ENCODE assay signal across 17 cellular contexts in the genomic region with DNA sequence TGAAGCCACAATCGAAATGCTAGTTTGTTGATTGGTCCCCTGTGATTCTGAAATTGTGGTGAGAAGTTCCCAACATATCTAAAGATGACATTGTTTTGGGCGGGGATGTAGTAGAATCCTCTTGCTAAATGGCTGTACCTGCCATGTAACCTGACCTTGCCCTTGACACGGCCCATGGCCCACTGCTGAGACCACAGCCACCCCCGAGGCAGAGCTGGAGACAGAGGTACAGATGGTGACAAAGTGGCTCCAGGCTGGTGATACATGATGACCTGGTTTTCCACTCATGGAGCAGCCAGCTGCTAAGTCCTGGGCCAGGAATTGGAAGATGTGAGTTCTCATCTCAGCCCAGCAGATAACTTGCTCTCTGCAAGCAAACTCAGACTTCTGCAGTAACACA.
"Had no signal": no experiment of that assay in that cellular context is flagged by ENCODE, and none has a peak within 500 bp of the region (broad histone marks: within the 10 kb centered on the region; RNA-seq: fewer than 3 reads in every experiment).

No MANE protein-coding gene starts in this region.

- H3K4me3 Mint-ChIP-seq: activated naive CD8-positive, alpha-beta T cell treated with anti-CD3 and anti-CD28 coated beads, Interleukin-2, amount 10 ng/mL, durations not matched to agents 7 days and 5 days; nephron progenitor cell; stimulated activated naive CD8-positive, alpha-beta T cell treated with anti-CD3 and anti-CD28 coated beads, Interleukin-15, Interleukin-2, amounts not matched to agents 100 ng/mL and 50 ng/mL, for 24 hours had no signal

- H3K27ac ChIP-seq: body of pancreas, dorsolateral prefrontal cortex, lower lobe of right lung, WERI-Rb-1 had no signal

- FAIRE-seq: frontal cortex, urothelium cell line had no signal

- ATAC-seq: body of pancreas, left colon, lower lobe of right lung had no signal

- H3K36me3 Mint-ChIP-seq: activated naive CD8-positive, alpha-beta T cell treated with anti-CD3 and anti-CD28 coated beads, Interleukin-2, amount 10 ng/mL, durations not matched to agents 7 days and 5 days had no signal

- H3K36me3 ChIP-seq: lower lobe of right lung, WERI-Rb-1 had no signal

- H3K27ac Mint-ChIP-seq: activated naive CD8-positive, alpha-beta T cell treated with anti-CD3 and anti-CD28 coated beads, Interleukin-2, amount 10 ng/mL, durations not matched to agents 7 days and 5 days; nephron progenitor cell; stimulated activated naive CD8-positive, alpha-beta T cell treated with anti-CD3 and anti-CD28 coated beads, Interleukin-15, Interleukin-2, amounts not matched to agents 100 ng/mL and 50 ng/mL, for 24 hours had no signal

- H3K9me3 ChIP-seq: body of pancreas, lower lobe of right lung had no signal

- H3K27me3 ChIP-seq: body of pancreas had no signal

- H3K9me3 Mint-ChIP-seq: activated naive CD8-positive, alpha-beta T cell treated with anti-CD3 and anti-CD28 coated beads, Interleukin-2, amount 10 ng/mL, durations not matched to agents 7 days and 5 days; stimulated activated naive CD8-positive, alpha-beta T cell treated with anti-CD3 and anti-CD28 coated beads, Interleukin-15, Interleukin-2, amounts not matched to agents 100 ng/mL and 50 ng/mL, for 24 hours had no signal

- DNase-seq: activated CD4-positive, alpha-beta T cell treated with anti-CD3 and anti-CD28 coated beads for 1 hour; activated naive CD4-positive, alpha-beta T cell treated with Interleukin-2 at 50 U/mL for 16 hours; activated naive CD8-positive, alpha-beta T cell treated with anti-CD3 and anti-CD28 coated beads, Interleukin-2, amount 10 ng/mL, durations not matched to agents 7 days and 5 days; amygdala; body of pancreas; dorsolateral prefrontal cortex; hypothalamus; left colon; lower lobe of right lung; nephron progenitor cell; nucleus accumbens; retina; SW 1271; WERI-Rb-1 had no signal

- H3K4me3 ChIP-seq: body of pancreas, dorsolateral prefrontal cortex, lower lobe of right lung had no signal

- H3K4me1 ChIP-seq: body of pancreas, lower lobe of right lung had no signal
